2 cellular contexts compared by ENCODE assay signal in the genomic region with DNA sequence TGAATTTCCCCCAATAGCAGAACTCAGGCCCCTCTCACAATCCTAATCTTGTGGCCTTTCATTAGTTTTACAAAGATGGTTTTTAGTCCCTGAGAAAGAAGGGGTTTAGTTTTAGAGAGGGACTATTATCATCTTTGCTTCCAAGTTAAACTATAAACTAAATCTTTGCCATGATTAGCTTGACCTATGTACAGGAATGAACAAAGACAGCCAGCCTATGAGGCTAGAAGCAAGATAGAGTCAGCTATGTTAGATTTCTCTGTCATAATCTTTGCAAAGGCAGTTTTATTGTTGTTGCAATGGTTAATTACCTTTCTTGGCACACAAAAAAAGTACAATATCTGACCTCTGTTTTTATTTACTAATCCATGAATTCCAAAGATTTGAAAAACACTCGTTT.
TF ChIP-seq lines count a peak whose summit lies in the region.

No MANE protein-coding gene starts in this region.

TF ChIP-seq in GM23338, 12 proteins besides CTCF, POLR2A, EP300 and RAD21 (continues in another document):
- TF ChIP-seq JUNB (IDR thresholded peaks at IDR 0.05; ENCODE audit: unreplicated experiment) (no peak), ZNF114 (CRISPR knock-in tag; IDR thresholded peaks at IDR 0.05) (no peak), REST (IDR thresholded peaks at IDR 0.05; ENCODE audit: unreplicated experiment) (no peak), CREB1 (CRISPR knock-in tag; IDR thresholded peaks at IDR 0.05; ENCODE audit: low read depth) (no peak), ZNF331 (CRISPR knock-in tag; IDR thresholded peaks at IDR 0.05; ENCODE audit: low read depth) (no peak), ZNF462 (CRISPR knock-in tag; IDR thresholded peaks at IDR 0.05) (no peak), EZH2 (IDR thresholded peaks at IDR 0.05; ENCODE audit: low read depth, unreplicated experiment) (no peak), NANOG (IDR thresholded peaks at IDR 0.05; ENCODE audit: borderline replicate concordance) (no peak), EZH2phosphoT487 (IDR thresholded peaks at IDR 0.05; ENCODE audit: unreplicated experiment) (no peak), ETS1 (IDR thresholded peaks at IDR 0.05) (no peak)

TF ChIP-seq in H1, 55 proteins besides CTCF, POLR2A, EP300 and RAD21:
- TF ChIP-seq MAX (IDR thresholded peaks at IDR 0.05) (no peak), SAP30 (IDR thresholded peaks at IDR 0.05; ENCODE audit: insufficient read depth, insufficient replicate concordance, low read length) (no peak), POLR2AphosphoS5 (IDR thresholded peaks at IDR 0.05; ENCODE audit: low read depth, low read length) (no peak), CHD2 (IDR thresholded peaks at IDR 0.05; ENCODE audit: low read length) (no peak), ASH2L (IDR thresholded peaks at IDR 0.05; ENCODE audit: low read length) (no peak), KDM4A (IDR thresholded peaks at IDR 0.05; ENCODE audit: low read depth, low read length, severe bottlenecking) (no peak), KDM1A (IDR thresholded peaks at IDR 0.05; ENCODE audit: borderline replicate concordance, low read length) (no peak), RNF2 (IDR thresholded peaks at IDR 0.05; ENCODE audit: borderline replicate concordance, low read depth, low read length, missing control alignments, poor library complexity, severe bottlenecking) (no peak), SIX5 (IDR thresholded peaks at IDR 0.05; ENCODE audit: low read depth, low read length) (no peak), TAF1 (IDR thresholded peaks at IDR 0.05; ENCODE audit: low read depth, low read length) (no peak), GABPA (IDR thresholded peaks at IDR 0.05; ENCODE audit: borderline replicate concordance, insufficient read depth, low read length) (no peak), HDAC2 (IDR thresholded peaks at IDR 0.05; ENCODE audit: borderline replicate concordance in 1 of 2, low read depth in 2 of 2, low read length in 2 of 2) (no peak), USF2 (IDR thresholded peaks at IDR 0.05; ENCODE audit: low read length) (no peak), HDAC6 (IDR thresholded peaks at IDR 0.05; ENCODE audit: low read depth, low read length) (no peak), NRF1 (IDR thresholded peaks at IDR 0.05; ENCODE audit: low read depth, low read length) (no peak), TAF7 (optimal IDR thresholded peaks at IDR 0.05; ENCODE audit: borderline replicate concordance, low read depth, low read length) (no peak)
